In genomic region chr10:120172371-120172770, GRCh38 we compare ENCODE assay signal across 26 cellular contexts.
DNase-seq lines count a peak whose midpoint lies in the region; ATAC-seq and TF ChIP-seq lines count a peak whose summit lies in the region.
"Had no signal": no experiment of that assay in that cellular context is flagged by ENCODE, and none has a peak within 500 bp of the region (broad histone marks: within the 10 kb centered on the region; RNA-seq: fewer than 3 reads in every experiment).

No MANE protein-coding gene starts in this region.

- H3K4me3 ChIP-seq in choroid plexus epithelial cell (ENCODE audit: low read depth, low read length) (no peak overlapping the region), mesendoderm (ENCODE audit: low read length) (no peak overlapping the region)
- H3K4me3 ChIP-seq: ascending aorta, colonic mucosa, esophagus muscularis mucosa, gastroesophageal sphincter, Peyer's patch, SJCRH30, thoracic aorta had no signal

- no peaks in the 10 kb centered on the region for H3K9me3 Mint-ChIP-seq in activated CD4-positive, alpha-beta T cell treated with anti-CD3 and anti-CD28 coated beads for 36 hours (ENCODE audit: low read depth)
- H3K9me3 Mint-ChIP-seq: activated CD4-positive, alpha-beta T cell treated with anti-CD3 and anti-CD28 coated beads, Interleukin-2, amount 10 ng/mL, durations not matched to agents 7 days and 5 days; activated naive CD4-positive, alpha-beta T cell treated with anti-CD3 and anti-CD28 coated beads, Interleukin-2, amount 50 U/mL, for 72 hours; effector memory CD8-positive, alpha-beta T cell; mesothelial cell of epicardium; stimulated activated naive B cell treated with anti-CD40 and anti-IgM and Interleukin-4, amounts not matched to agents 10 μg/mL and 1 μg/mL and 100 μg/mL, for 72 hours had no signal

- H4K8ac ChIP-seq in mesendoderm (ENCODE audit: low read depth, low read length) = no peak overlapping the region

- H2BK120ac ChIP-seq in mesendoderm (ENCODE audit: low read depth, low read length) = no peak overlapping the region

- ATAC-seq in activated CD4-positive, alpha-beta T cell treated with anti-CD3 and anti-CD28 coated beads for 36 hours = no peak
- no peak for ATAC-seq in HG03354 (IDR thresholded peaks at IDR 0.05; ENCODE audit: poor library complexity, severe bottlenecking, unreplicated experiment)
- ATAC-seq: activated naive CD4-positive, alpha-beta T cell treated with anti-CD3 and anti-CD28 coated beads, Interleukin-2, amount 50 U/mL, for 72 hours; effector memory CD8-positive, alpha-beta T cell; gastroesophageal sphincter; HepG2; left colon; stimulated activated naive B cell treated with anti-CD40 and anti-IgM and Interleukin-4, amounts not matched to agents 10 μg/mL and 1 μg/mL and 100 μg/mL, for 72 hours; T-helper 17 cell had no signal

- no peak overlapping the region for H4K5ac ChIP-seq in mesendoderm (ENCODE audit: low read length)

- TF ChIP-seq CTCF in choroid plexus epithelial cell (conservative IDR thresholded peaks at IDR 0.05; ENCODE audit: low read depth, low read length) = no peak

- H3K4me3 Mint-ChIP-seq in activated CD4-positive, alpha-beta T cell treated with anti-CD3 and anti-CD28 coated beads for 36 hours = no peak overlapping the region
- H3K4me3 Mint-ChIP-seq: activated CD4-positive, alpha-beta T cell treated with anti-CD3 and anti-CD28 coated beads, Interleukin-2, amount 10 ng/mL, durations not matched to agents 7 days and 5 days; effector memory CD8-positive, alpha-beta T cell; mesothelial cell of epicardium; stimulated activated naive B cell treated with anti-CD40 and anti-IgM and Interleukin-4, amounts not matched to agents 10 μg/mL and 1 μg/mL and 100 μg/mL, for 72 hours; T-helper 17 cell had no signal

- H3K27me3 Mint-ChIP-seq in activated CD4-positive, alpha-beta T cell treated with anti-CD3 and anti-CD28 coated beads for 36 hours = peaks cover 6% of the 10 kb centered on the region

- DNase-seq in EH (ENCODE audit: low read depth) (peak; percentile 43), NCI-H446 treated with DMSO at 0.1 percent for 48 hours (lab: John Stamatoyannopoulos, UW) (peak; percentile 20), choroid plexus epithelial cell (ENCODE audit: low read depth) (peak; percentile 47), mesendoderm (peak; percentile 69)
- no peak for DNase-seq in activated CD4-positive, alpha-beta T cell treated with anti-CD3 and anti-CD28 coated beads for 36 hours
- DNase-seq in activated CD4-positive, alpha-beta T cell treated with anti-CD3 and anti-CD28 coated beads for 1 hour = no peak
- no peak for DNase-seq in stimulated activated CD4-positive, alpha-beta T cell treated with anti-CD3 and anti-CD28 coated beads, Interleukin-4, amount 100 ng/mL, for 4 hours
- DNase-seq: activated CD4-positive, alpha-beta T cell treated with anti-CD3 and anti-CD28 coated beads, Interleukin-2, amount 10 ng/mL, durations not matched to agents 7 days and 5 days; colonic mucosa; effector memory CD8-positive, alpha-beta T cell; left colon; NCI-H1105; NCI-H2081 treated with DMSO at 0.1 percent for 48 hours; Peyer's patch; stimulated activated CD4-positive, alpha-beta T cell treated with anti-CD3 and anti-CD28 coated beads, Interleukin-2, amount 100 ng/mL, for 24 hours; stimulated activated naive B cell treated with anti-CD40 and anti-IgM and Interleukin-4, amounts not matched to agents 10 μg/mL and 1 μg/mL and 100 μg/mL, for 72 hours; T-helper 17 cell had no signal

- H3K4me1 ChIP-seq in mesendoderm (ENCODE audit: control insufficient read depth, low read depth, low read length) = no peaks in the 10 kb centered on the region
- H3K4me1 ChIP-seq: ascending aorta, colonic mucosa, esophagus muscularis mucosa, gastroesophageal sphincter, Peyer's patch, SJCRH30 had no signal

- no peak overlapping the region for H3K27ac Mint-ChIP-seq in activated CD4-positive, alpha-beta T cell treated with anti-CD3 and anti-CD28 coated beads for 36 hours
- H3K27ac Mint-ChIP-seq: activated CD4-positive, alpha-beta T cell treated with anti-CD3 and anti-CD28 coated beads, Interleukin-2, amount 10 ng/mL, durations not matched to agents 7 days and 5 days; activated naive CD4-positive, alpha-beta T cell treated with anti-CD3 and anti-CD28 coated beads, Interleukin-2, amount 50 U/mL, for 72 hours; effector memory CD8-positive, alpha-beta T cell; mesothelial cell of epicardium; stimulated activated naive B cell treated with anti-CD40 and anti-IgM and Interleukin-4, amounts not matched to agents 10 μg/mL and 1 μg/mL and 100 μg/mL, for 72 hours; T-helper 17 cell had no signal

- CTCF ChIA-PET in activated CD4-positive, alpha-beta T cell treated with anti-CD3 and anti-CD28 coated beads for 36 hours (lab: Charles Lee) = no interaction called here

- POLR2A ChIA-PET in activated CD4-positive, alpha-beta T cell treated with anti-CD3 and anti-CD28 coated beads for 36 hours (lab: Charles Lee) = no interaction called here

- H3K4me2 ChIP-seq in mesendoderm (ENCODE audit: low read length) = no peak overlapping the region

- no peak overlapping the region for H2AK5ac ChIP-seq in mesendoderm (ENCODE audit: low read length)

- no CpG with 5 or more reads among the region's 4 CpGs for WGBS in mesendoderm (ENCODE audit: extremely low coverage, insufficient coverage, low lambda C conversion rate)

- H2BK5ac ChIP-seq in mesendoderm (ENCODE audit: low read length) = no peak overlapping the region

- intact Hi-C loops in activated CD4-positive, alpha-beta T cell treated with anti-CD3 and anti-CD28 coated beads for 36 hours (cut with DNase I, micrococcal nuclease) = no loop called here

- H3K27me3 ChIP-seq in mesendoderm (ENCODE audit: insufficient read depth, low read length, poor library complexity) = no peaks in the 10 kb centered on the region
- H3K27me3 ChIP-seq: ascending aorta, colonic mucosa, esophagus muscularis mucosa, gastroesophageal sphincter, Peyer's patch, SJCRH30 had no signal

- no peaks in the 10 kb centered on the region for H3K36me3 ChIP-seq in mesendoderm (ENCODE audit: control insufficient read depth, insufficient read depth, low read length)
- H3K36me3 ChIP-seq: ascending aorta, colonic mucosa, esophagus muscularis mucosa, gastroesophageal sphincter, Peyer's patch, SJCRH30, thoracic aorta had no signal

- H3K18ac ChIP-seq in mesendoderm (ENCODE audit: low read length) = no peak overlapping the region

- H3K56ac ChIP-seq in mesendoderm (ENCODE audit: low read length) = no peak overlapping the region

- H3K23ac ChIP-seq in mesendoderm (ENCODE audit: low read length) = no peak overlapping the region

- no peaks in the 10 kb centered on the region for H3K79me1 ChIP-seq in mesendoderm (ENCODE audit: low read length)

- H3K4me1 Mint-ChIP-seq in activated CD4-positive, alpha-beta T cell treated with anti-CD3 and anti-CD28 coated beads for 36 hours = no peaks in the 10 kb centered on the region
- H3K4me1 Mint-ChIP-seq: activated CD4-positive, alpha-beta T cell treated with anti-CD3 and anti-CD28 coated beads, Interleukin-2, amount 10 ng/mL, durations not matched to agents 7 days and 5 days; mesothelial cell of epicardium; stimulated activated naive B cell treated with anti-CD40 and anti-IgM and Interleukin-4, amounts not matched to agents 10 μg/mL and 1 μg/mL and 100 μg/mL, for 72 hours; T-helper 17 cell had no signal

- no peaks in the 10 kb centered on the region for H3K36me3 Mint-ChIP-seq in activated CD4-positive, alpha-beta T cell treated with anti-CD3 and anti-CD28 coated beads for 36 hours (ENCODE audit: low read depth)
- H3K36me3 Mint-ChIP-seq: activated naive CD4-positive, alpha-beta T cell treated with anti-CD3 and anti-CD28 coated beads, Interleukin-2, amount 50 U/mL, for 72 hours; mesothelial cell of epicardium; stimulated activated naive B cell treated with anti-CD40 and anti-IgM and Interleukin-4, amounts not matched to agents 10 μg/mL and 1 μg/mL and 100 μg/mL, for 72 hours had no signal

- H3K4ac ChIP-seq in mesendoderm (ENCODE audit: low read depth, low read length) = no peak overlapping the region

- no peaks in the 10 kb centered on the region for H3K79me2 ChIP-seq in mesendoderm (ENCODE audit: control insufficient read depth, insufficient read depth, low read length)

- no peak overlapping the region for H2BK15ac ChIP-seq in mesendoderm (replicated peaks; ENCODE audit: low read depth)

- no peak overlapping the region for H3K27ac ChIP-seq in mesendoderm (ENCODE audit: low read depth, low read length)
- H3K27ac ChIP-seq: ascending aorta, colonic mucosa, esophagus muscularis mucosa, gastroesophageal sphincter, Peyer's patch, SJCRH30, thoracic aorta had no signal

- no peak overlapping the region for H3K9ac ChIP-seq in mesendoderm (ENCODE audit: low read length)

Comparison
In these comparisons a context has a peak if more than half of its experiments do, and no peak if none do; other contexts are left out.
1. DNase-seq: peak in EH (single experiment), NCI-H446 treated with DMSO at 0.1 percent for 48 hours (single experiment), choroid plexus epithelial cell (single experiment) and mesendoderm (single experiment); none in activated CD4-positive, alpha-beta T cell treated with anti-CD3 and anti-CD28 coated beads for 36 hours (single experiment), activated CD4-positive, alpha-beta T cell treated with anti-CD3 and anti-CD28 coated beads for 1 hour (single experiment) and stimulated activated CD4-positive, alpha-beta T cell treated with anti-CD3 and anti-CD28 coated beads, Interleukin-4, amount 100 ng/mL, for 4 hours (0 of 2).